Comparison of ENCODE assay signal across 31 cellular contexts in genomic region chr4:183751081-183751480, GRCh38.
"Had no signal": no experiment of that assay in that cellular context is flagged by ENCODE, and none has a peak within 500 bp of the region (broad histone marks: within the 10 kb centered on the region; RNA-seq: fewer than 3 reads in every experiment).

No MANE protein-coding gene starts in this region.

- H3K4me3 ChIP-seq: adrenal gland, body of pancreas, breast epithelium had no signal

- H3K27me3 ChIP-seq: body of pancreas, brain microvascular endothelial cell, breast epithelium had no signal

- H3K36me3 ChIP-seq: adrenal gland, brain microvascular endothelial cell, breast epithelium had no signal

- DNase-seq: activated B cell treated with CpG ODN at 0.5 μM for 24 hours; activated CD4-positive, alpha-beta memory T cell treated with anti-CD3 and anti-CD28 coated beads for 36 hours; activated CD4-positive, alpha-beta T cell treated with anti-CD3 and anti-CD28 coated beads for 4 hours; activated CD4-positive, alpha-beta T cell treated with anti-CD3 and anti-CD28 coated beads, Interleukin-2, amount 10 ng/mL, durations not matched to agents 24 days and 14 days; activated CD4-positive, alpha-beta T cell treated with anti-CD3 and anti-CD28 coated beads, Interleukin-2, amount 50 U/mL, for 1 hour; activated CD4-positive, alpha-beta T cell treated with anti-CD3 and anti-CD28 coated beads, Interleukin-2, amount 50 U/mL, for 4 hours; activated CD4-positive, CD25-positive, alpha-beta regulatory T cell treated with anti-CD3 and anti-CD28 coated beads, Interleukin-2, amount 50 U/mL, for 72 hours; activated CD8-positive, alpha-beta memory T cell treated with anti-CD3 and anti-CD28 coated beads, Interleukin-2, amount 50 U/mL, for 4 hours; activated CD8-positive, alpha-beta T cell treated with anti-CD3 and anti-CD28 coated beads for 36 hours; activated effector memory CD4-positive, alpha-beta T cell treated with anti-CD3 and anti-CD28 coated beads, Interleukin-2, amount 50 U/mL, for 16 hours; activated gamma-delta T cell treated with Interleukin-2 at 50 U/mL for 16 hours; activated naive CD4-positive, alpha-beta T cell; activated naive CD4-positive, alpha-beta T cell treated with anti-CD3 and anti-CD28 coated beads for 36 hours; activated naive CD4-positive, alpha-beta T cell treated with anti-CD3 and anti-CD28 coated beads, Interleukin-2, amount 50 U/mL, for 16 hours; activated naive CD8-positive, alpha-beta T cell treated with anti-CD3 and anti-CD28 coated beads for 36 hours; activated T-cell treated with anti-CD3 and anti-CD28 coated beads for 4 hours; activated T-cell treated with anti-CD3 and anti-CD28 coated beads, Interleukin-2, amount 50 U/mL, for 1 hour; activated T-cell treated with anti-CD3 and anti-CD28 coated beads, Interleukin-2, amount 50 U/mL, for 4 hours; activated T-cell treated with anti-CD3 and anti-CD28 coated beads, Interleukin-2, amount 50 U/mL, for 72 hours; adrenal gland; amniotic stem cell; aorta; body of pancreas; brain microvascular endothelial cell; central memory CD4-positive, alpha-beta T cell; T-helper 2 cell; T-helper 9 cell had no signal

- H3K9me3 ChIP-seq: adrenal gland, body of pancreas, breast epithelium had no signal

- H3K4me1 ChIP-seq: adrenal gland, body of pancreas, breast epithelium had no signal

- H3K27ac ChIP-seq: adrenal gland, body of pancreas, brain microvascular endothelial cell, breast epithelium, VCaP had no signal

- ATAC-seq: activated CD8-positive, alpha-beta T cell treated with anti-CD3 and anti-CD28 coated beads for 36 hours; activated naive CD4-positive, alpha-beta T cell treated with anti-CD3 and anti-CD28 coated beads, Interleukin-2, amount 50 U/mL, for 72 hours; activated T-cell treated with anti-CD3 and anti-CD28 coated beads, Interleukin-2, amount 50 U/mL, for 4 hours; activated T-cell treated with anti-CD3 and anti-CD28 coated beads, Interleukin-2, amount 50 U/mL, for 72 hours; activated T-helper 17 cell treated with anti-CD3 and anti-CD28 coated beads, Interleukin-2, amount 50 U/mL, for 72 hours; body of pancreas had no signal
